ENCODE assay signal across 22 cellular contexts in genomic region chr19:13214036-13214730, GRCh38.
"Had no signal": no experiment of that assay in that cellular context is flagged by ENCODE, and none has a peak within 500 bp of the region (broad histone marks: within the 10 kb centered on the region; RNA-seq: fewer than 3 reads in every experiment).

No MANE protein-coding gene starts in this region.

- H3K27me3 ChIP-seq: right lobe of liver, stomach had no signal

- H3K36me3 ChIP-seq: heart right ventricle, prostate gland, right lobe of liver, stomach, thoracic aorta had no signal

- H3K36me3 Mint-ChIP-seq: naive B cell; stimulated activated memory B cell treated with anti-CD40 and anti-IgM and Interleukin-4, amounts not matched to agents 10 μg/mL and 1 μg/mL and 100 μg/mL, for 72 hours had no signal

- H3K4me3 Mint-ChIP-seq: stimulated activated memory B cell treated with anti-CD40 and anti-IgM and Interleukin-4, amounts not matched to agents 10 μg/mL and 1 μg/mL and 100 μg/mL, for 72 hours had no signal

- H2AFZ ChIP-seq: parathyroid adenoma had no signal

- DNase-seq: effector CD4-positive, alpha-beta T cell; heart right ventricle; hypothalamus; kidney glomerular epithelial cell; mesendoderm; naive B cell; occipital lobe; right lobe of liver; stimulated activated CD4-positive, alpha-beta T cell treated with anti-CD3 and anti-CD28 coated beads, Interleukin-15, amount 100 ng/mL, for 24 hours; stimulated activated CD4-positive, alpha-beta T cell treated with anti-CD3 and anti-CD28 coated beads, Interleukin-1b, Interleukin-23, amount 100 ng/mL, for 48 hours; stimulated activated CD4-positive, alpha-beta T cell treated with anti-CD3 and anti-CD28 coated beads, Interleukin-4, amount 100 ng/mL, for 24 hours; stomach; substantia nigra; trophoblast cell had no signal

- H3K27me3 Mint-ChIP-seq: naive B cell; stimulated activated memory B cell treated with anti-CD40 and anti-IgM and Interleukin-4, amounts not matched to agents 10 μg/mL and 1 μg/mL and 100 μg/mL, for 72 hours had no signal

- H3K4me1 Mint-ChIP-seq: nephron had no signal

- H3K4me3 ChIP-seq: coronary artery, heart right ventricle, prostate gland, right lobe of liver, stomach, thoracic aorta had no signal

- H3K9me3 Mint-ChIP-seq: naive B cell; nephron; stimulated activated memory B cell treated with anti-CD40 and anti-IgM and Interleukin-4, amounts not matched to agents 10 μg/mL and 1 μg/mL and 100 μg/mL, for 72 hours had no signal

- H3K27ac Mint-ChIP-seq: nephron; stimulated activated memory B cell treated with anti-CD40 and anti-IgM and Interleukin-4, amounts not matched to agents 10 μg/mL and 1 μg/mL and 100 μg/mL, for 72 hours had no signal

- FAIRE-seq: frontal cortex, islet of Langerhans had no signal

- H3K9me3 ChIP-seq: heart right ventricle, prostate gland, right lobe of liver, stomach, thoracic aorta had no signal

- H3K79me2 ChIP-seq: parathyroid adenoma had no signal

- ATAC-seq: heart right ventricle; right lobe of liver; stimulated activated memory B cell treated with anti-CD40 and anti-IgM and Interleukin-4, amounts not matched to agents 10 μg/mL and 1 μg/mL and 100 μg/mL, for 72 hours had no signal

- H3K4me1 ChIP-seq: prostate gland had no signal

- H3K27ac ChIP-seq: coronary artery, heart right ventricle, parathyroid adenoma, prostate gland, right lobe of liver, stomach, thoracic aorta had no signal

- H3K9ac ChIP-seq: parathyroid adenoma had no signal
